Comparison of ENCODE assay signal across 2 cellular contexts in the genomic region with DNA sequence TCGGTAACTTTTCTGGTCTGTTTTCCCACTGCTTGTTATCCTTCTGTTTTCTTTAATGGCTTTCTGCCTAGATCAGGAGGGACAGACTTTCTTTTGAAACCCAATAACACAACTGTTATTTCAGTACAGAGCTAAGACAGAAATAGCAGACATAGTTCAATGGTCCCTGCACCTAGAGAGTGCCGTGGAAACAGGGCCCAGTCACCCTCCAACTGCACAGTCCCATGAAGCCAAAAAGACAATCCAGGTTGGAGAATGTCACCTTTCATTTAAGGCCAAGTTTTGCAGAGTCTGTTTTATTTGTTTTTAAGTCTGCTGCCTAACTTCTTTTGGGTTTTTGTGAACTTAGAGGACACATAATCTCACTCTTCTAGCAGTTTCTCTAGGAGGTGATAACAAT.
TF ChIP-seq lines count a peak whose summit lies in the region.

No MANE protein-coding gene starts in this region.

TF ChIP-seq in SK-N-SH, 30 proteins besides CTCF, POLR2A, EP300 and RAD21 (continued from another document):
- TF ChIP-seq, protein P1, sequence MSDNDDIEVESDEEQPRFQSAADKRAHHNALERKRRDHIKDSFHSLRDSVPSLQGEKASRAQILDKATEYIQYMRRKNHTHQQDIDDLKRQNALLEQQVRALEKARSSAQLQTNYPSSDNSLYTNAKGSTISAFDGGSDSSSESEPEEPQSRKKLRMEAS (IDR thresholded peaks at IDR 0.05; ENCODE audit: low read depth): no peak
- TF ChIP-seq POLR2AphosphoS5 (IDR thresholded peaks at IDR 0.05; ENCODE audit: low read depth, low read length): no peak
- no peak for TF ChIP-seq YY1 (IDR thresholded peaks at IDR 0.05; ENCODE audit: low read depth)
- no peak for TF ChIP-seq EZH2phosphoT487 (IDR thresholded peaks at IDR 0.05; ENCODE audit: borderline replicate concordance, low read depth)
- no peak for TF ChIP-seq MXI1 (IDR thresholded peaks at IDR 0.05; ENCODE audit: low read depth, low read length)
- no peak for TF ChIP-seq SMC3 (IDR thresholded peaks at IDR 0.05; ENCODE audit: low read depth, low read length)
- TF ChIP-seq USF2 (IDR thresholded peaks at IDR 0.05; ENCODE audit: borderline replicate concordance, low read depth, low read length): no peak
- TF ChIP-seq MEF2A (IDR thresholded peaks at IDR 0.05; ENCODE audit: borderline replicate concordance, low read depth): no peak

TF ChIP-seq in SK-N-SH treated with all-trans-retinoic acid at 6 μM for 48 hours, 23 proteins besides CTCF, POLR2A, EP300 and RAD21 (continued from another document):
- TF ChIP-seq POU6F1 (CRISPR knock-in tag; IDR thresholded peaks at IDR 0.05; ENCODE audit: borderline replicate concordance, low read depth) (no peak), ZNF8 (CRISPR knock-in tag; IDR thresholded peaks at IDR 0.05) (no peak), ZFP30 (CRISPR knock-in tag; IDR thresholded peaks at IDR 0.05) (no peak), SNAI2 (CRISPR knock-in tag; IDR thresholded peaks at IDR 0.05) (no peak), BACH2 (CRISPR knock-in tag; IDR thresholded peaks at IDR 0.05; ENCODE audit: borderline replicate concordance) (no peak), ZNF70 (CRISPR knock-in tag; IDR thresholded peaks at IDR 0.05) (no peak), ZC3H10 (CRISPR knock-in tag; IDR thresholded peaks at IDR 0.05) (no peak), RARB (CRISPR knock-in tag; IDR thresholded peaks at IDR 0.05) (no peak)
